Comparison of ENCODE assay signal across 1 cellular context in the genomic region with DNA sequence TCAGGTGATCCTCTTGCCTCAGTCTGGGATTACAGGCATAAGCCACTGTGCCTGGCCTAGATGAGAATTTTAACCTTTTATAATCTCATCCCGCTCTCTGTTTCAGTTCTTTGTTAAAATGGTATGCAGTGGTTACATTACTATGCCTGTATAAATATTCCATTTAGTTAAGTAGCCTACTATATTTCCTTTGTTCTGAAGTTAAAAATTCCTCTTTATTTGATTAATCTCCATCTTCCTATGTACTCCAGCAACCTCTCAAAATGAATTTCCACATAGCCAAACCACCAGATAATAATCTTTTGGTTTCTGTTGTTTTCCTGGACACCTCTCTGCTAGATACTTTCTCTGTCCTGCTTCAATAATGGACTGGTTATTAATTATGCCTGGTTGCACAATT.
TF ChIP-seq lines count a peak whose summit lies in the region.

No MANE protein-coding gene starts in this region.

TF ChIP-seq in SK-N-SH, 30 proteins besides CTCF, POLR2A, EP300 and RAD21 (continued from another document):
- TF ChIP-seq, protein P1, sequence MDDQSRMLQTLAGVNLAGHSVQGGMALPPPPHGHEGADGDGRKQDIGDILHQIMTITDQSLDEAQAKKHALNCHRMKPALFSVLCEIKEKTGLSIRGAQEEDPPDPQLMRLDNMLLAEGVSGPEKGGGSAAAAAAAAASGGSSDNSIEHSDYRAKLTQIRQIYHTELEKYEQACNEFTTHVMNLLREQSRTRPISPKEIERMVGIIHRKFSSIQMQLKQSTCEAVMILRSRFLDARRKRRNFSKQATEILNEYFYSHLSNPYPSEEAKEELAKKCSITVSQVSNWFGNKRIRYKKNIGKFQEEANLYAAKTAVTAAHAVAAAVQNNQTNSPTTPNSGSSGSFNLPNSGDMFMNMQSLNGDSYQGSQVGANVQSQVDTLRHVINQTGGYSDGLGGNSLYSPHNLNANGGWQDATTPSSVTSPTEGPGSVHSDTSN (IDR thresholded peaks at IDR 0.05) = no peak
- TF ChIP-seq FOXM1 (IDR thresholded peaks at IDR 0.05; ENCODE audit: low read depth) (no peak), TCF12 (IDR thresholded peaks at IDR 0.05) (no peak), NFIC (IDR thresholded peaks at IDR 0.05; ENCODE audit: borderline replicate concordance) (no peak), RXRA (IDR thresholded peaks at IDR 0.05; ENCODE audit: borderline replicate concordance, low read depth) (no peak), SIN3A (IDR thresholded peaks at IDR 0.05; ENCODE audit: borderline replicate concordance, low read depth, low read length) (no peak), NRF1 (IDR thresholded peaks at IDR 0.05; ENCODE audit: low read depth, low read length) (no peak), FOXJ3 (CRISPR knock-in tag; IDR thresholded peaks at IDR 0.05) (no peak), JUND (IDR thresholded peaks at IDR 0.05) (no peak), GATA2 (CRISPR knock-in tag; IDR thresholded peaks at IDR 0.05) (no peak), RFX5 (IDR thresholded peaks at IDR 0.05; ENCODE audit: low read length) (no peak), CHD2 (IDR thresholded peaks at IDR 0.05; ENCODE audit: low read length, partially characterized antibody) (no peak), MEF2A (IDR thresholded peaks at IDR 0.05; ENCODE audit: borderline replicate concordance, low read depth) (no peak)
- TF ChIP-seq, protein P2, sequence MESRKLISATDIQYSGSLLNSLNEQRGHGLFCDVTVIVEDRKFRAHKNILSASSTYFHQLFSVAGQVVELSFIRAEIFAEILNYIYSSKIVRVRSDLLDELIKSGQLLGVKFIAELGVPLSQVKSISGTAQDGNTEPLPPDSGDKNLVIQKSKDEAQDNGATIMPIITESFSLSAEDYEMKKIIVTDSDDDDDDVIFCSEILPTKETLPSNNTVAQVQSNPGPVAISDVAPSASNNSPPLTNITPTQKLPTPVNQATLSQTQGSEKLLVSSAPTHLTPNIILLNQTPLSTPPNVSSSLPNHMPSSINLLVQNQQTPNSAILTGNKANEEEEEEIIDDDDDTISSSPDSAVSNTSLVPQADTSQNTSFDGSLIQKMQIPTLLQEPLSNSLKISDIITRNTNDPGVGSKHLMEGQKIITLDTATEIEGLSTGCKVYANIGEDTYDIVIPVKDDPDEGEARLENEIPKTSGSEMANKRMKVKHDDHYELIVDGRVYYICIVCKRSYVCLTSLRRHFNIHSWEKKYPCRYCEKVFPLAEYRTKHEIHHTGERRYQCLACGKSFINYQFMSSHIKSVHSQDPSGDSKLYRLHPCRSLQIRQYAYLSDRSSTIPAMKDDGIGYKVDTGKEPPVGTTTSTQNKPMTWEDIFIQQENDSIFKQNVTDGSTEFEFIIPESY (IDR thresholded peaks at IDR 0.05; ENCODE audit: borderline replicate concordance, low read depth) = no peak
- TF ChIP-seq, protein P3, sequence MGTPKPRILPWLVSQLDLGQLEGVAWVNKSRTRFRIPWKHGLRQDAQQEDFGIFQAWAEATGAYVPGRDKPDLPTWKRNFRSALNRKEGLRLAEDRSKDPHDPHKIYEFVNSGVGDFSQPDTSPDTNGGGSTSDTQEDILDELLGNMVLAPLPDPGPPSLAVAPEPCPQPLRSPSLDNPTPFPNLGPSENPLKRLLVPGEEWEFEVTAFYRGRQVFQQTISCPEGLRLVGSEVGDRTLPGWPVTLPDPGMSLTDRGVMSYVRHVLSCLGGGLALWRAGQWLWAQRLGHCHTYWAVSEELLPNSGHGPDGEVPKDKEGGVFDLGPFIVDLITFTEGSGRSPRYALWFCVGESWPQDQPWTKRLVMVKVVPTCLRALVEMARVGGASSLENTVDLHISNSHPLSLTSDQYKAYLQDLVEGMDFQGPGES (IDR thresholded peaks at IDR 0.05; ENCODE audit: low read depth, low read length) = no peak
- TF ChIP-seq, protein P4, sequence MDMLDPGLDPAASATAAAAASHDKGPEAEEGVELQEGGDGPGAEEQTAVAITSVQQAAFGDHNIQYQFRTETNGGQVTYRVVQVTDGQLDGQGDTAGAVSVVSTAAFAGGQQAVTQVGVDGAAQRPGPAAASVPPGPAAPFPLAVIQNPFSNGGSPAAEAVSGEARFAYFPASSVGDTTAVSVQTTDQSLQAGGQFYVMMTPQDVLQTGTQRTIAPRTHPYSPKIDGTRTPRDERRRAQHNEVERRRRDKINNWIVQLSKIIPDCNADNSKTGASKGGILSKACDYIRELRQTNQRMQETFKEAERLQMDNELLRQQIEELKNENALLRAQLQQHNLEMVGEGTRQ (IDR thresholded peaks at IDR 0.05; ENCODE audit: borderline replicate concordance, low read depth, low read length) = no peak
